10 cellular contexts compared by ENCODE assay signal in the genomic region with DNA sequence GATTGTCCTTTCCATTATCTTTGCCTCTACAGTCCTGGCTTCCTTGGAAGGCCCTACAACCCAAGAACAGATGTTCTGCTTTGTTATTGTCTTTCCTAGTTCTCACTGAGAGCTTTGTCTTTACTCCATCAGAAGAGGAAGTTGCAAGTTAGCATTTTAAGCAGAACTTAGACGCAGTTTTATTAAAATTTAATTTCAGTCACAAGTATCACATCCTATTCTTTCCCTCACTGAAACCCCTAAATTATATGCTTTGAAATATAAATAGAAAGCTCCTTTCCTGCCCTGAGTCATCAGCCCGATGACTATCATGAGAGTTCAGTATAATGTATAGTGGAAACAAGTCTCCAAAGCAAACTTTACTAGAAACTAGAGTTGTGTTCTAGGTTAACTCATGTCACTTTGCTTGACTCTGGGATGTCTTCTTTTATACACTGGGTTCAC.
A peak's percentile ranks its signal among the peaks of the same experiment; 100 is the strongest.
DNase-seq lines count a peak whose midpoint lies in the region; ATAC-seq and TF ChIP-seq lines count a peak whose summit lies in the region.
"Had no signal": no experiment of that assay in that cellular context is flagged by ENCODE, and none has a peak within 500 bp of the region (broad histone marks: within the 10 kb centered on the region; RNA-seq: fewer than 3 reads in every experiment).

No MANE protein-coding gene starts in this region.

- no peaks in the 10 kb centered on the region for H3K36me3 Mint-ChIP-seq in HFFc6 (ENCODE audit: low read depth)

- H3K27me3 ChIP-seq in SU-DHL-6 (ENCODE audit: low read length) = no peaks in the 10 kb centered on the region
- H3K27me3 ChIP-seq: spleen had no signal

- H3K9me3 ChIP-seq in SU-DHL-6 (ENCODE audit: insufficient read depth, low read length) = no peaks in the 10 kb centered on the region
- H3K9me3 ChIP-seq: spleen had no signal

- H3K79me2 ChIP-seq in SU-DHL-6 (ENCODE audit: insufficient read depth, low read length) = no peaks in the 10 kb centered on the region

- H3K9me2 ChIP-seq in SU-DHL-6 (replicated peaks; ENCODE audit: insufficient read depth, low read length) = no peaks in the 10 kb centered on the region

- H4K20me1 ChIP-seq in SU-DHL-6 (ENCODE audit: low read depth, low read length) = no peaks in the 10 kb centered on the region

- H3F3A ChIP-seq in SU-DHL-6 (ENCODE audit: insufficient read depth) = no peaks in the 10 kb centered on the region

- no peak overlapping the region for H3K27ac ChIP-seq in SU-DHL-6 (ENCODE audit: low read depth, low read length)
- H3K27ac ChIP-seq: spleen had no signal

- H3K27me3 Mint-ChIP-seq in HFFc6 (ENCODE audit: insufficient read depth) = no peaks in the 10 kb centered on the region

- H3K4me1 Mint-ChIP-seq in HFFc6 (ENCODE audit: low read depth) = peaks cover 12% of the 10 kb centered on the region; the same call in 1 of the 2 replicates

- H3K4me3 ChIP-seq in SU-DHL-6 (ENCODE audit: insufficient read depth, low read length, poor library complexity, severe bottlenecking) = no peak overlapping the region
- H3K4me3 ChIP-seq: spleen had no signal

- no peak overlapping the region for H3K9ac ChIP-seq in SU-DHL-6 (ENCODE audit: low read length)

- H3K4me3 Mint-ChIP-seq in HFFc6 = no peak overlapping the region
- H3K4me3 Mint-ChIP-seq: T-helper 1 cell treated with Interleukin-12 subunit alpha and Interleukin-12 subunit beta and Interleukin-4 antibody, amounts not matched to agents 30 μg/mL and 1 μg/mL, for 36 hours had no signal

- peak overlapping the region; percentile 24 for H3K4me2 ChIP-seq in SU-DHL-6 (ENCODE audit: low read depth, low read length, poor library complexity, severe bottlenecking)

- H3K36me3 ChIP-seq in SU-DHL-6 (ENCODE audit: low read length) = no peaks in the 10 kb centered on the region
- H3K36me3 ChIP-seq: spleen had no signal

- DNase-seq in EL (peak; percentile 4), activated gamma-delta T cell treated with Interleukin-2 at 50 U/mL for 16 hours (no peak), NCI-H510A (lab: John Stamatoyannopoulos, UW) (no peak), HFFc6 (no peak), GM19238 (ENCODE audit: insufficient read length, low spot score) (no peak)
- DNase-seq: spleen had no signal

- H2AFZ ChIP-seq in SU-DHL-6 (ENCODE audit: low read depth, low read length, severe bottlenecking) = peak overlapping the region; percentile 36

- no peak overlapping the region; the same call in 1 of the 2 replicates for H3K27ac Mint-ChIP-seq in HFFc6
- H3K27ac Mint-ChIP-seq: T-helper 1 cell treated with Interleukin-12 subunit alpha and Interleukin-12 subunit beta and Interleukin-4 antibody, amounts not matched to agents 30 μg/mL and 1 μg/mL, for 36 hours had no signal

- H3K9me3 Mint-ChIP-seq in HFFc6 = no peaks in the 10 kb centered on the region; the same call in 1 of the 2 replicates

- no peak for TF ChIP-seq CTCF in SU-DHL-6 (IDR thresholded peaks at IDR 0.05; ENCODE audit: insufficient read depth, low read length, poor library complexity, severe bottlenecking)
- no peak for TF ChIP-seq CTCF in HFFc6 (IDR thresholded peaks at IDR 0.05)

- ATAC-seq in GM19452 (IDR thresholded peaks at IDR 0.05; ENCODE audit: unreplicated experiment) = peak; percentile 85
- peak; percentile 94 for ATAC-seq in HG03064 (IDR thresholded peaks at IDR 0.05; ENCODE audit: low read depth, unreplicated experiment)
